In genomic region chr1:156740679-156741612, GRCh38 we compare ENCODE assay signal across 8 cellular contexts. TPM values are rescaled to one million over a fixed set of nuclear protein-coding genes. Genes with fewer than 3 reads are reported as not detected.
DNase-seq lines count a peak whose midpoint lies in the region; ATAC-seq, FAIRE-seq and TF ChIP-seq lines count a peak whose summit lies in the region.

MRPL24 (minus strand) TSS chr1:156741088; CDS start chr1:156738704, 2,384 bp downstream.

- H3K4me1 ChIP-seq in keratinocyte (ENCODE audit: control insufficient read depth, extremely low read depth, insufficient read depth, low read length), result peaks cover 12% of the 10 kb centered on the region

- peak; percentile 99 for DNase-seq in AML-193 (lab: John Stamatoyannopoulos, UW)
- peak; percentile 99 for DNase-seq in NCI-H510A treated with DMSO at 0.1 percent for 48 hours (lab: John Stamatoyannopoulos, UW)
- DNase-seq in activated CD4-positive, alpha-beta T cell treated with anti-CD3 and anti-CD28 coated beads for 24 hours (ENCODE audit: low read depth in 2 of 2), result peak; percentile 90 to 93
- DNase-seq in chondrocyte (ENCODE audit: low spot score), result no peak
- peak; percentile 99 for DNase-seq in keratinocyte (ENCODE audit: low read depth, low spot score)
- DNase-seq in stimulated activated CD4-positive, alpha-beta T cell treated with anti-CD3 and anti-CD28 coated beads, Interleukin-15, amount 100 ng/mL, for 1 hour (ENCODE audit: low read depth in 1 of 2, low spot score in 1 of 2), result peak; percentile 88 to 91

- peak within 1 kb of the TSS; percentile 73 for H3K27ac ChIP-seq in keratinocyte (ENCODE audit: control insufficient read depth, insufficient read depth, low read length)

- dilution Hi-C loops in keratinocyte (cut with MboI; ENCODE audit: extremely low pct_ligation_motif_present, low sequenced_read_pairs), result no loop called here

- TF ChIP-seq POLR2A in GM19193 (IDR thresholded peaks at IDR 0.05; ENCODE audit: extremely low read depth, insufficient read depth, insufficient read length), result peak; percentile 64

- peak; percentile 64 for FAIRE-seq in keratinocyte (lab: Jason Lieb, UNC)

- H2AFZ ChIP-seq in keratinocyte (ENCODE audit: control insufficient read depth, low read length), result peak within 1 kb of the TSS; percentile 23

- TF ChIP-seq CTCF in chondrocyte (IDR thresholded peaks at IDR 0.05) (no peak), keratinocyte (optimal IDR thresholded peaks at IDR 0.05 in 1 of 3, IDR thresholded peaks at IDR 0.05 in 1 of 3, conservative IDR thresholded peaks at IDR 0.05 in 1 of 3; ENCODE audit: extremely low read depth in 1 of 3, insufficient read depth in 2 of 3, low read length in 3 of 3) (no peak)

- H3K36me3 Mint-ChIP-seq in chondrocyte (ENCODE audit: low read depth), result peaks cover 16% of the 10 kb centered on the region

- peak within 1 kb of the TSS; percentile 98 for H3K27ac Mint-ChIP-seq in chondrocyte (ENCODE audit: unreplicated experiment)

- no peaks in the 10 kb centered on the region for H3K27me3 ChIP-seq in keratinocyte (ENCODE audit: control insufficient read depth, extremely low read depth, insufficient read depth, low read length)

- H3K9me3 ChIP-seq in keratinocyte (ENCODE audit: control insufficient read depth, low read depth, low read length), result no peaks in the 10 kb centered on the region

- peak within 1 kb of the TSS; percentile 63 to 83 (median 75) for H3K4me3 ChIP-seq in keratinocyte (ENCODE audit: control insufficient read depth in 2 of 3, extremely low read depth in 1 of 3, insufficient read depth in 2 of 3, low read depth in 1 of 3, low read length in 3 of 3)

- peaks cover 32 to 44% of the 10 kb centered on the region in 2 experiments for H3K36me3 ChIP-seq in keratinocyte (ENCODE audit: control insufficient read depth in 2 of 2, extremely low read depth in 1 of 2, insufficient read depth in 2 of 2, low read length in 2 of 2)

- H3K9ac ChIP-seq in keratinocyte (ENCODE audit: control insufficient read depth, extremely low read depth, insufficient read depth, low read length), result peak within 1 kb of the TSS; percentile 90

- H3K4me1 Mint-ChIP-seq in chondrocyte (ENCODE audit: low read depth), result peaks cover 32% of the 10 kb centered on the region

- H3K9me1 ChIP-seq in keratinocyte (ENCODE audit: control insufficient read depth, extremely low read depth, insufficient read depth, low read length), result no peaks in the 10 kb centered on the region

- H3K79me2 ChIP-seq in keratinocyte (ENCODE audit: control insufficient read depth, insufficient read depth, low read length), result peaks cover 41% of the 10 kb centered on the region

- H3K9me3 Mint-ChIP-seq in chondrocyte (ENCODE audit: low read depth), result no peaks in the 10 kb centered on the region

- H3K4me3 Mint-ChIP-seq in chondrocyte (ENCODE audit: unreplicated experiment), result peak within 1 kb of the TSS; percentile 99

- H3K27me3 Mint-ChIP-seq in chondrocyte (ENCODE audit: low read depth), result no peaks in the 10 kb centered on the region

- H4K20me1 ChIP-seq in keratinocyte (ENCODE audit: control insufficient read depth, extremely low read depth, insufficient read depth, low read length), result no peaks in the 10 kb centered on the region

- H3K4me2 ChIP-seq in keratinocyte (ENCODE audit: control insufficient read depth, extremely low read depth, insufficient read depth, low read depth, low read length), result peak within 1 kb of the TSS; percentile 86

- ATAC-seq in HG03439 (IDR thresholded peaks at IDR 0.05; ENCODE audit: unreplicated experiment), result peak; percentile 80

RNA-seq across cellular contexts. Expression of gene MRPL24, which starts in this region (rescaled TPM):
- 38.6 to 58.3 TPM (median 40.3 TPM) in 3 replicates for total RNA-seq in chondrocyte
- polyA plus RNA-seq in keratinocyte, result 111 to 157 TPM (median 122 TPM) in 3 replicates
- polyA plus RNA-seq in keratinocyte (2011; ENCODE audit: low read depth), result 31.8 TPM
- polyA plus RNA-seq in keratinocyte (2011; cell fraction: cytosol; rRNA removed), result 112 and 122 TPM in 2 replicates
- polyA plus RNA-seq in keratinocyte (2011; cell fraction: nucleus; rRNA removed), result 91.7 and 94.5 TPM in 2 replicates
- polyA plus RNA-seq in keratinocyte (2012; ENCODE audit: low replicate concordance), result 101 and 133 TPM in 2 replicates
- 39.4 to 55.6 TPM (median 50.9 TPM) in 3 replicates for polyA minus RNA-seq in keratinocyte
- 43.4 TPM for polyA minus RNA-seq in keratinocyte (2011; cell fraction: cytosol; rRNA and poly(A)+ RNA removed)
- polyA minus RNA-seq in keratinocyte (2011; cell fraction: nucleus; rRNA and poly(A)+ RNA removed), result 16.8 and 19.2 TPM in 2 replicates
